ENCODE assay signal across 20 cellular contexts in genomic region chr6:50120300-50120699, GRCh38.
DNase-seq lines count a peak whose midpoint lies in the region; ATAC-seq, FAIRE-seq and TF ChIP-seq lines count a peak whose summit lies in the region.
"Had no signal": no experiment of that assay in that cellular context is flagged by ENCODE, and none has a peak within 500 bp of the region (broad histone marks: within the 10 kb centered on the region; RNA-seq: fewer than 3 reads in every experiment).

No MANE protein-coding gene starts in this region.

- FAIRE-seq in keratinocyte (lab: Jason Lieb, UNC) = peak; percentile 83
- FAIRE-seq: GM12891, GM18507 had no signal

- TF ChIP-seq CTCF in MCF 10A (IDR thresholded peaks at IDR 0.05; ENCODE audit: unreplicated experiment) (no peak), breast epithelium (IDR thresholded peaks at IDR 0.05) (no peak), keratinocyte (optimal IDR thresholded peaks at IDR 0.05 in 1 of 3, IDR thresholded peaks at IDR 0.05 in 1 of 3, conservative IDR thresholded peaks at IDR 0.05 in 1 of 3; ENCODE audit: extremely low read depth in 1 of 3, insufficient read depth in 2 of 3, low read length in 3 of 3) (no peak), upper lobe of right lung (IDR thresholded peaks at IDR 0.05) (no peak), spleen (IDR thresholded peaks at IDR 0.05 in 8 of 11, conservative IDR thresholded peaks at IDR 0.05 in 3 of 11) (no peak)

- no peak overlapping the region for H3K4me3 ChIP-seq in breast epithelium
- no peak overlapping the region for H3K4me3 ChIP-seq in keratinocyte (ENCODE audit: control insufficient read depth in 2 of 3, extremely low read depth in 1 of 3, insufficient read depth in 2 of 3, low read depth in 1 of 3, low read length in 3 of 3)
- H3K4me3 ChIP-seq in upper lobe of right lung = no peak overlapping the region
- H3K4me3 ChIP-seq in spleen = no peak overlapping the region
- H3K4me3 ChIP-seq: BLaER1 had no signal

- no peaks in the 10 kb centered on the region for H3K36me3 Mint-ChIP-seq in MCF 10A (ENCODE audit: insufficient read depth, unreplicated experiment)
- H3K36me3 Mint-ChIP-seq: CD8-positive, alpha-beta T cell had no signal

- no peak overlapping the region for H3K4me3 Mint-ChIP-seq in MCF 10A (ENCODE audit: unreplicated experiment)
- H3K4me3 Mint-ChIP-seq: CD8-positive, alpha-beta T cell had no signal

- no peaks in the 10 kb centered on the region for H3K9me3 Mint-ChIP-seq in MCF 10A (ENCODE audit: unreplicated experiment)

- intact Hi-C loops in MCF 10A (cut with micrococcal nuclease) (no loop called here), breast epithelium (cut with DNase I; ENCODE audit: low total_unique reads) (no loop called here), upper lobe of right lung (cut with DNase I) (no loop called here), spleen (cut with DNase I; ENCODE audit: low total_unique reads) (no loop called here)

- no peak for TF ChIP-seq POLR2A in breast epithelium (IDR thresholded peaks at IDR 0.05)
- no peak for TF ChIP-seq POLR2A in spleen (IDR thresholded peaks at IDR 0.05)

- no peaks in the 10 kb centered on the region for H3K4me1 ChIP-seq in breast epithelium
- peaks cover 6% of the 10 kb centered on the region for H3K4me1 ChIP-seq in keratinocyte (ENCODE audit: control insufficient read depth, extremely low read depth, insufficient read depth, low read length)
- no peaks in the 10 kb centered on the region for H3K4me1 ChIP-seq in upper lobe of right lung
- no peaks in the 10 kb centered on the region for H3K4me1 ChIP-seq in spleen
- H3K4me1 ChIP-seq: BLaER1 had no signal

- H3K9me1 ChIP-seq in keratinocyte (ENCODE audit: control insufficient read depth, extremely low read depth, insufficient read depth, low read length) = no peaks in the 10 kb centered on the region

- no peaks in the 10 kb centered on the region for H3K27me3 ChIP-seq in breast epithelium
- no peaks in the 10 kb centered on the region for H3K27me3 ChIP-seq in keratinocyte (ENCODE audit: control insufficient read depth, extremely low read depth, insufficient read depth, low read length)
- H3K27me3 ChIP-seq in upper lobe of right lung = no peaks in the 10 kb centered on the region
- H3K27me3 ChIP-seq in spleen (replicated peaks in 1 of 7) = no peaks in the 10 kb centered on the region
- H3K27me3 ChIP-seq: BLaER1 had no signal

- BruUV-seq in MCF 10A (replicated peaks; lab: Mats Ljungman, UMichigan) = no TSS peak

- H3K9me3 ChIP-seq in breast epithelium = no peaks in the 10 kb centered on the region
- H3K9me3 ChIP-seq in keratinocyte (ENCODE audit: control insufficient read depth, low read depth, low read length) = no peaks in the 10 kb centered on the region
- H3K9me3 ChIP-seq in upper lobe of right lung = no peaks in the 10 kb centered on the region
- no peaks in the 10 kb centered on the region for H3K9me3 ChIP-seq in spleen
- H3K9me3 ChIP-seq: BLaER1 had no signal

- WGBS in spleen, 5 donors = 66 to 74% (median 70%) methylated on average over 3 of the region's 3 CpGs

- peaks cover 50% of the 10 kb centered on the region for H3K27me3 Mint-ChIP-seq in MCF 10A (ENCODE audit: insufficient read depth, unreplicated experiment)

- no peaks in the 10 kb centered on the region for H3K36me3 ChIP-seq in breast epithelium
- H3K36me3 ChIP-seq in keratinocyte (ENCODE audit: control insufficient read depth in 2 of 2, extremely low read depth in 1 of 2, insufficient read depth in 2 of 2, low read length in 2 of 2) = no peaks in the 10 kb centered on the region
- H3K36me3 ChIP-seq in upper lobe of right lung = no peaks in the 10 kb centered on the region
- H3K36me3 ChIP-seq in spleen = no peaks in the 10 kb centered on the region
- H3K36me3 ChIP-seq: BLaER1 had no signal

- POLR2A ChIA-PET in MCF 10A (lab: Yijun Ruan, JAX) = interaction anchor here (0.6 kb wide), 1 partner anchor 1294 kb away, joined by 3 read pairs; no protein-coding TSS in a partner anchor

- H4K20me1 ChIP-seq in keratinocyte (ENCODE audit: control insufficient read depth, extremely low read depth, insufficient read depth, low read length) = no peaks in the 10 kb centered on the region
- H4K20me1 ChIP-seq: BLaER1 had no signal

- H2AFZ ChIP-seq in keratinocyte (ENCODE audit: control insufficient read depth, low read length) = no peak overlapping the region

- CTCF ChIA-PET in MCF 10A (lab: Yijun Ruan, JAX) = interaction anchor here (0.7 kb wide), 1 partner anchor 326 kb away, joined by 3 read pairs; no protein-coding TSS in a partner anchor

- H3K27ac Mint-ChIP-seq in MCF 10A (ENCODE audit: low read depth, unreplicated experiment) = no peak overlapping the region
- H3K27ac Mint-ChIP-seq: CD8-positive, alpha-beta T cell had no signal

- dilution Hi-C loops in keratinocyte (cut with MboI; ENCODE audit: extremely low pct_ligation_motif_present, low sequenced_read_pairs) = no loop called here

- ATAC-seq in upper lobe of right lung = no peak
- ATAC-seq: CD8-positive, alpha-beta T cell had no signal

- DNase-seq in MCF 10A (ENCODE audit: unreplicated experiment) (peak; percentile 51), breast epithelium (ENCODE audit: low spot score in 2 of 2) (no peak), amniotic epithelial cell (ENCODE audit: low read depth) (peak; percentile 4), keratinocyte (ENCODE audit: low read depth, low spot score) (peak; percentile 23), GF-D8 (lab: John Stamatoyannopoulos, UW) (no peak), upper lobe of right lung (no peak), spleen (no peak)
- no peak for DNase-seq in stimulated activated CD8-positive, alpha-beta memory T cell treated with anti-CD3 and anti-CD28 coated beads, Interleukin-4, amount 100 ng/mL, for 48 hours
- DNase-seq: CD8-positive, alpha-beta T cell; DMS79; GOT3; MM.1S; NCI-H1092 treated with DMSO at 0.1 percent for 48 hours; NCI-H1694; NCI-H524; Right ventricle myocardium superior had no signal

- H3K4me2 ChIP-seq in keratinocyte (ENCODE audit: control insufficient read depth, extremely low read depth, insufficient read depth, low read depth, low read length) = no peak overlapping the region
- H3K4me2 ChIP-seq: BLaER1 had no signal

- peaks cover 8% of the 10 kb centered on the region for H3K4me1 Mint-ChIP-seq in MCF 10A (ENCODE audit: insufficient read depth, unreplicated experiment)

- H3K9ac ChIP-seq in keratinocyte (ENCODE audit: control insufficient read depth, extremely low read depth, insufficient read depth, low read length) = no peak overlapping the region
- H3K9ac ChIP-seq: BLaER1 had no signal

- no peaks in the 10 kb centered on the region for H3K79me2 ChIP-seq in keratinocyte (ENCODE audit: control insufficient read depth, insufficient read depth, low read length)

- H3K27ac ChIP-seq in breast epithelium (no peak overlapping the region), keratinocyte (ENCODE audit: control insufficient read depth, insufficient read depth, low read length) (no peak overlapping the region), upper lobe of right lung (no peak overlapping the region), spleen (no peak overlapping the region)
- H3K27ac ChIP-seq: 22Rv1, BLaER1 had no signal

Comparison
In these comparisons a context has a peak if more than half of its experiments do, and no peak if none do; other contexts are left out.
1. DNase-seq: peak in MCF 10A (single experiment), amniotic epithelial cell (single experiment) and keratinocyte (single experiment); none in breast epithelium (0 of 2), stimulated activated CD8-positive, alpha-beta memory T cell treated with anti-CD3 and anti-CD28 coated beads, Interleukin-4, amount 100 ng/mL, for 48 hours (single experiment), GF-D8 (single experiment), upper lobe of right lung (single experiment) and spleen (single experiment).